ENCODE assay signal across 13 cellular contexts in the genomic region with DNA sequence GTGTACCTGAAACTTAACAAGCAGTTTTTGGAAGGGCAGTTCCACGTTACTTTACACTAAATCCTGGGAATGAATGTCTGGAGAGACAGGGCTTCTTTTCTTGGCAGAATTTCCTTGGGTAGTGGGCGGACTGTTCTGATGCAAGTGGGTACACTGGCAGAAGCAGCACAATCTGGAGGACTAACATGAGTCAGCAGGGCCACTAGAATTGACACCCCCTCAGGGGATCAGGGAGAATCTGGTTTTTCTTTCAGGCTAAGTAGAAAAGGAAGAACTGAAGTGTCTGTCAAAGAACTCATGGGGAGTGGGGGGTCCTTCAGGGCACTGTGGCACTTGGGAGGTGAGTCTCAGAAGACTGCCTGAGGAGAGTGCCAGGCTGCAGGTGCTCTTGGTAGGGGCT. TPM values are rescaled to one million over a fixed set of nuclear protein-coding genes. Genes with fewer than 3 reads are reported as not detected.
DNase-seq lines count a peak whose midpoint lies in the region; TF ChIP-seq lines count a peak whose summit lies in the region.
"Had no signal": no experiment of that assay in that cellular context is flagged by ENCODE, and none has a peak within 500 bp of the region (broad histone marks: within the 10 kb centered on the region; RNA-seq: fewer than 3 reads in every experiment).

No MANE protein-coding gene starts in this region.

- DNase-seq in A673 (ENCODE audit: low spot score) (peak; percentile 58), ELF-1 (ENCODE audit: low read depth, low spot score) (peak; percentile 21), glomerular visceral epithelial cell (ENCODE audit: extremely low spot score) (peak; percentile 32), kidney glomerular epithelial cell (lab: John Stamatoyannopoulos, UW) (no peak), HK-2 (ENCODE audit: unreplicated experiment) (no peak), LoVo (ENCODE audit: low spot score) (no peak), kidney tubule cell (ENCODE audit: low spot score) (no peak)
- DNase-seq in activated T-helper 2 cell treated with anti-CD3 and anti-CD28 coated beads, Interferon-gamma antibody, Interleukin-2, Interleukin-4, amounts not matched to agents 10 μg/mL and 5 μg/mL and 100 μg/mL, durations not matched to agents 14 hours and 24 hours and 36 hours (ENCODE audit: low spot score), result no peak
- DNase-seq: effector CD8-positive, alpha-beta T cell; islet precursor cell; NCI-H2107; retina; SHP77 had no signal

- H3K4me3 ChIP-seq in A673 (ENCODE audit: low read depth, low read length, poor library complexity, severe bottlenecking), result no peak overlapping the region

- peaks cover 32% of the 10 kb centered on the region for H3K4me1 Mint-ChIP-seq in activated T-helper 2 cell treated with anti-CD3 and anti-CD28 coated beads, Interferon-gamma antibody, Interleukin-2, Interleukin-4, amounts not matched to agents 10 μg/mL and 5 μg/mL and 100 μg/mL, durations not matched to agents 14 hours and 24 hours and 36 hours (ENCODE audit: low read depth)

- H3K9me3 ChIP-seq in A673 (ENCODE audit: low read depth, low read length, poor library complexity, severe bottlenecking), result no peaks in the 10 kb centered on the region

- peaks cover 61% of the 10 kb centered on the region for H3K36me3 Mint-ChIP-seq in activated T-helper 2 cell treated with anti-CD3 and anti-CD28 coated beads, Interferon-gamma antibody, Interleukin-2, Interleukin-4, amounts not matched to agents 10 μg/mL and 5 μg/mL and 100 μg/mL, durations not matched to agents 14 hours and 24 hours and 36 hours (ENCODE audit: low read depth)

- H3K27ac Mint-ChIP-seq in activated T-helper 2 cell treated with anti-CD3 and anti-CD28 coated beads, Interferon-gamma antibody, Interleukin-2, Interleukin-4, amounts not matched to agents 10 μg/mL and 5 μg/mL and 100 μg/mL, durations not matched to agents 14 hours and 24 hours and 36 hours, result peak overlapping the region; percentile 40

- no TSS peak for BruUV-seq in A673 (replicated peaks; lab: Mats Ljungman, UMichigan)

- peaks cover 37% of the 10 kb centered on the region for H3K36me3 ChIP-seq in A673 (ENCODE audit: insufficient read depth, low read length, poor library complexity, severe bottlenecking)

- H3K27me3 ChIP-seq in A673 (replicated peaks; ENCODE audit: insufficient read depth, low read depth, low read length, poor library complexity), result no peaks in the 10 kb centered on the region

- H3K27ac ChIP-seq in A673 (ENCODE audit: low read depth, low read length, poor library complexity, severe bottlenecking), result peak overlapping the region; percentile 64

- TF ChIP-seq CTCF in A673 (conservative IDR thresholded peaks at IDR 0.05; ENCODE audit: low read depth, low read length), result no peak

- no peak overlapping the region for H3K4me3 Mint-ChIP-seq in activated T-helper 2 cell treated with anti-CD3 and anti-CD28 coated beads, Interferon-gamma antibody, Interleukin-2, Interleukin-4, amounts not matched to agents 10 μg/mL and 5 μg/mL and 100 μg/mL, durations not matched to agents 14 hours and 24 hours and 36 hours (ENCODE audit: low read depth)

- H3K27me3 Mint-ChIP-seq in activated T-helper 2 cell treated with anti-CD3 and anti-CD28 coated beads, Interferon-gamma antibody, Interleukin-2, Interleukin-4, amounts not matched to agents 10 μg/mL and 5 μg/mL and 100 μg/mL, durations not matched to agents 14 hours and 24 hours and 36 hours (ENCODE audit: low read depth), result no peaks in the 10 kb centered on the region

- POLR2A ChIA-PET in A673 (lab: Charles Lee; ENCODE audit: low non-redundant PET), result no interaction called here

- intact Hi-C loops in A673 (cut with micrococcal nuclease; ENCODE audit: unreplicated experiment), result no loop called here
- intact Hi-C loops in activated T-helper 2 cell treated with anti-CD3 and anti-CD28 coated beads, Interferon-gamma antibody, Interleukin-2, Interleukin-4, amounts not matched to agents 10 μg/mL and 5 μg/mL and 100 μg/mL, durations not matched to agents 14 hours and 24 hours and 36 hours (cut with micrococcal nuclease), result no loop called here

- no peaks in the 10 kb centered on the region for H3K9me3 Mint-ChIP-seq in activated T-helper 2 cell treated with anti-CD3 and anti-CD28 coated beads, Interferon-gamma antibody, Interleukin-2, Interleukin-4, amounts not matched to agents 10 μg/mL and 5 μg/mL and 100 μg/mL, durations not matched to agents 14 hours and 24 hours and 36 hours

- CTCF ChIA-PET in A673 (lab: Charles Lee), result no interaction called here

- H3K4me1 ChIP-seq in A673 (ENCODE audit: insufficient read depth, low read length, poor library complexity, severe bottlenecking), result peaks cover 15% of the 10 kb centered on the region

RNA-seq across cellular contexts. Expression of a gene that starts 34.6 kb away (rescaled TPM):
- total RNA-seq in A673 (2021), result 71.0 and 77.4 TPM in 2 replicates
- 49.2 and 51.4 TPM in 2 replicates for total RNA-seq in activated T-helper 2 cell treated with anti-CD3 and anti-CD28 coated beads, Interferon-gamma antibody, Interleukin-2, Interleukin-4, amounts not matched to agents 10 μg/mL and 5 μg/mL and 100 μg/mL, durations not matched to agents 14 hours and 24 hours and 36 hours

Comparison
In these comparisons a context has a peak if more than half of its experiments do, and no peak if none do; other contexts are left out.
1. DNase-seq: peak in A673 (single experiment), ELF-1 (single experiment) and glomerular visceral epithelial cell (single experiment); none in activated T-helper 2 cell treated with anti-CD3 and anti-CD28 coated beads, Interferon-gamma antibody, Interleukin-2, Interleukin-4, amounts not matched to agents 10 μg/mL and 5 μg/mL and 100 μg/mL, durations not matched to agents 14 hours and 24 hours and 36 hours (single experiment), kidney glomerular epithelial cell (single experiment), HK-2 (single experiment), LoVo (single experiment) and kidney tubule cell (single experiment).